16 cellular contexts compared by ENCODE assay signal in the genomic region with DNA sequence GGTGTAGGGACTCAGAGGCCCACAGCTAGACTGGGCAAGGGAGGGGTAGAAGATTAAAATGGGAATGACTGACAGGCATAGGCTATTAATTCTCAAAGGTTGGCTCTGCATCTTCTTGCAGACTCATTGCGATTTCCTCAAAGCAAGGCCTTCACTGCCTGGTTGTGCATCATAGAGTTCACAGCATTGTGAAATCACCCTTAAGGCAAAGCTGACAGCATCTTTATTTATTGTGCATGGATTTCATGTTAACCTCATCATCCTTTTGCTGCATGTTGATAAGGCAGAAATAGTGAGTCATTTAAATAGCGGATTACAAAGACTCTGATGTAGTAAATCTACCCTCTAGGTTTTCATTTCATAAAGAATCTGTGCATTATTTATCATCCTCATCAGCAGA. TPM values are rescaled to one million over a fixed set of nuclear protein-coding genes. Genes with fewer than 3 reads are reported as not detected.
DNase-seq lines count a peak whose midpoint lies in the region; ATAC-seq and TF ChIP-seq lines count a peak whose summit lies in the region.
"Had no signal": no experiment of that assay in that cellular context is flagged by ENCODE, and none has a peak within 500 bp of the region (broad histone marks: within the 10 kb centered on the region; RNA-seq: fewer than 3 reads in every experiment).

No MANE protein-coding gene starts in this region.

- no peaks in the 10 kb centered on the region for H3K36me3 ChIP-seq in osteoblast (ENCODE audit: insufficient read depth, low read length)
- H3K36me3 ChIP-seq in MM.1S (replicated peaks; ENCODE audit: insufficient read depth, low read length) = no peaks in the 10 kb centered on the region
- H3K36me3 ChIP-seq: thoracic aorta had no signal

- peaks cover 7% of the 10 kb centered on the region for H3K27me3 ChIP-seq in osteoblast (ENCODE audit: insufficient read depth, low read length)
- no peaks in the 10 kb centered on the region for H3K27me3 ChIP-seq in MM.1S (replicated peaks; ENCODE audit: insufficient read depth, low read length)

- no peak overlapping the region for H2AFZ ChIP-seq in osteoblast (ENCODE audit: low read length)
- no peak overlapping the region for H2AFZ ChIP-seq in MM.1S (ENCODE audit: low read length)

- TF ChIP-seq CTCF in osteoblast (IDR thresholded peaks at IDR 0.05; ENCODE audit: extremely low read depth, low read depth, low read length) = no peak
- TF ChIP-seq CTCF in MM.1S (IDR thresholded peaks at IDR 0.05; ENCODE audit: low read length) = no peak

- H4K20me1 ChIP-seq in osteoblast (ENCODE audit: insufficient read depth, low read length) (no peaks in the 10 kb centered on the region), MM.1S (ENCODE audit: insufficient read depth, low read length) (no peaks in the 10 kb centered on the region)

- H3F3A ChIP-seq in MM.1S (ENCODE audit: insufficient read depth, low read length) = no peaks in the 10 kb centered on the region

- H3K4me1 ChIP-seq in osteoblast (ENCODE audit: insufficient read depth, low read length) (peaks cover 30% of the 10 kb centered on the region), MM.1S (ENCODE audit: low read length) (no peaks in the 10 kb centered on the region)

- no peak for ATAC-seq in HG03565 (IDR thresholded peaks at IDR 0.05; ENCODE audit: unreplicated experiment)
- ATAC-seq: activated T-cell treated with anti-CD3 and anti-CD28 coated beads, Interleukin-2, amount 50 U/mL, for 4 hours; T-cell had no signal

- peak overlapping the region; percentile 15 for H3K27ac ChIP-seq in osteoblast (ENCODE audit: low read depth, low read length)
- H3K27ac ChIP-seq in MM.1S (ENCODE audit: low read length) = no peak overlapping the region
- H3K27ac ChIP-seq: thoracic aorta had no signal

- H3K9ac ChIP-seq in MM.1S (ENCODE audit: low read length) = no peak overlapping the region

- H3K4me2 ChIP-seq in osteoblast (ENCODE audit: insufficient read depth, low read length) (no peak overlapping the region), MM.1S (ENCODE audit: low read depth, low read length) (no peak overlapping the region)

- H3K9me3 ChIP-seq in osteoblast (ENCODE audit: low read depth, low read length) = no peaks in the 10 kb centered on the region
- H3K9me3 ChIP-seq in MM.1S (replicated peaks; ENCODE audit: insufficient read depth, low read length) = no peaks in the 10 kb centered on the region
- H3K9me3 ChIP-seq: thoracic aorta had no signal

- DNase-seq in GM04504 (ENCODE audit: low read depth) (peak; percentile 88), NCI-H460 (ENCODE audit: extremely low read depth, low read depth) (peak; percentile 83), epidermal melanocyte (ENCODE audit: insufficient read length, low spot score) (peak; percentile 53), osteoblast (ENCODE audit: insufficient read length, low spot score, missing footprints) (no peak), MM.1S (no peak), NCI-H2107 treated with DMSO at 0.1 percent for 48 hours (lab: John Stamatoyannopoulos, UW; ENCODE audit: unreplicated experiment) (no peak)
- DNase-seq: activated CD4-positive, CD25-positive, alpha-beta regulatory T cell treated with anti-CD3 and anti-CD28 coated beads, Interleukin-2, amount 50 U/mL, for 72 hours; activated T-cell treated with anti-CD3 and anti-CD28 coated beads, Interleukin-2, amount 50 U/mL, for 4 hours; aorta; effector memory CD4-positive, alpha-beta T cell; hippocampal formation; Kasumi-1; nucleus accumbens; T-cell had no signal

- H3K79me2 ChIP-seq in osteoblast (ENCODE audit: insufficient read depth, low read length) = no peaks in the 10 kb centered on the region
- no peaks in the 10 kb centered on the region for H3K79me2 ChIP-seq in MM.1S (ENCODE audit: low read length)

- no peaks in the 10 kb centered on the region for H3K9me2 ChIP-seq in MM.1S (replicated peaks; ENCODE audit: insufficient read depth, low read length)

- H3K4me3 ChIP-seq in osteoblast (ENCODE audit: insufficient read depth, low read length) = no peak overlapping the region
- H3K4me3 ChIP-seq in MM.1S (ENCODE audit: low read length) = no peak overlapping the region
- H3K4me3 ChIP-seq: thoracic aorta had no signal

RNA-seq across cellular contexts. Expression of gene PALM2AKAP2, which starts 13.6 kb away (rescaled TPM):
- 1.4 and 1.8 TPM in 2 replicates for total RNA-seq in NCI-H460 (2014; rRNA removed; shearing (Covaris generic))
- polyA plus RNA-seq in NCI-H460 (2014; cell fraction: nucleus; rRNA removed) = 0.74 TPM in 1 of 2 replicates, not detected in the other
- total RNA-seq in osteoblast = 19.4 and 25.3 TPM in 2 replicates
- total RNA-seq: T-cell had no signal

Comparison
In these comparisons a context has a peak if more than half of its experiments do, and no peak if none do; other contexts are left out.
1. DNase-seq: peak in GM04504 (single experiment), NCI-H460 (single experiment) and epidermal melanocyte (single experiment); none in osteoblast (single experiment), MM.1S (single experiment) and NCI-H2107 treated with DMSO at 0.1 percent for 48 hours (single experiment).